9 cellular contexts compared by ENCODE assay signal in the genomic region with DNA sequence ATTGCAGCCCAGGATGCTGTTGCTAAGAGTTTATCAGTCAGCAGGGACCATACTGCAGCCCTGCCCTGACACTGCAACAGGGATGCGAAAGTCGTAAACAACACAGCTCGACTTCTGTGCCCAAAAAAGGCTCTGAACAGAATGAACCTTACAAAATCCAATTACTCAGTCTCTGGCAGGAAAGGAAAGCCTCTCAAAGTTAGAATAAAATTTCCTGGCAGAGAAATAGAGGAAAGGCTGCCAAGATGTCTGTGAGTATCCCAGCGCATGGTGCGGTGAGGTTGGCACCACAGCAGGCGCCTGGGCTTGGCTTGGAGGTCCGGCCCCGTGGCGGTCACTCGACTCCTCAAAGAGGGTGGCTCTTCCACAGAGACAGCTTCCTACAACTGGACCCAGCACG.
DNase-seq lines count a peak whose midpoint lies in the region; ATAC-seq and TF ChIP-seq lines count a peak whose summit lies in the region.
"Had no signal": no experiment of that assay in that cellular context is flagged by ENCODE, and none has a peak within 500 bp of the region (broad histone marks: within the 10 kb centered on the region; RNA-seq: fewer than 3 reads in every experiment).

No MANE protein-coding gene starts in this region.

- no peaks in the 10 kb centered on the region for H3K4me1 ChIP-seq in upper lobe of right lung

- H3K27ac Mint-ChIP-seq in activated naive CD8-positive, alpha-beta T cell treated with anti-CD3 and anti-CD28 coated beads for 36 hours: no peak overlapping the region

- ATAC-seq in upper lobe of right lung (peak; percentile 32), GM21528 (IDR thresholded peaks at IDR 0.05; ENCODE audit: low FRiP score, unreplicated experiment) (no peak)

- H3K4me3 ChIP-seq in dorsolateral prefrontal cortex (no peak overlapping the region), upper lobe of right lung (no peak overlapping the region)

- H3K27ac ChIP-seq in dorsolateral prefrontal cortex (peak overlapping the region in 52 of 59 donors; percentile 7 to 90 (median 70)), upper lobe of right lung (no peak overlapping the region)

- H3K9me3 ChIP-seq in upper lobe of right lung: no peaks in the 10 kb centered on the region

- H3K27me3 ChIP-seq in dorsolateral prefrontal cortex (peaks cover 0 to 4% (median 0%) of the 10 kb centered on the region in 45 donors), upper lobe of right lung (no peaks in the 10 kb centered on the region)

- intact Hi-C loops in dorsolateral prefrontal cortex (cut with DNase I): no loop called here
- intact Hi-C loops in upper lobe of right lung (cut with DNase I): no loop called here

- H3K36me3 ChIP-seq in upper lobe of right lung: no peaks in the 10 kb centered on the region

- H3K9me3 Mint-ChIP-seq in activated naive CD8-positive, alpha-beta T cell treated with anti-CD3 and anti-CD28 coated beads for 36 hours: peaks cover 3% of the 10 kb centered on the region

- peaks cover 6% of the 10 kb centered on the region for H3K27me3 Mint-ChIP-seq in activated naive CD8-positive, alpha-beta T cell treated with anti-CD3 and anti-CD28 coated beads for 36 hours

- no peak overlapping the region for H3K4me3 Mint-ChIP-seq in activated naive CD8-positive, alpha-beta T cell treated with anti-CD3 and anti-CD28 coated beads for 36 hours

- no peaks in the 10 kb centered on the region for H3K36me3 Mint-ChIP-seq in activated naive CD8-positive, alpha-beta T cell treated with anti-CD3 and anti-CD28 coated beads for 36 hours

- peak; percentile 91 for DNase-seq in NCI-H2196 treated with DMSO at 0.1 percent for 48 hours (lab: John Stamatoyannopoulos, UW; ENCODE audit: unreplicated experiment)
- peak in 7 of 10 donors; percentile 15 to 64 (median 59) for DNase-seq in dorsolateral prefrontal cortex
- peak; percentile 55 for DNase-seq in middle frontal gyrus (ENCODE audit: extremely low spot score, low spot score)
- DNase-seq in upper lobe of right lung: peak; percentile 71
- DNase-seq in activated naive CD8-positive, alpha-beta T cell treated with anti-CD3 and anti-CD28 coated beads for 36 hours: no peak
- no peak for DNase-seq in effector CD4-positive, alpha-beta T cell
- DNase-seq: central memory CD4-positive, alpha-beta T cell; GOT3 had no signal

- H3K4me1 Mint-ChIP-seq in activated naive CD8-positive, alpha-beta T cell treated with anti-CD3 and anti-CD28 coated beads for 36 hours: no peaks in the 10 kb centered on the region

- TF ChIP-seq CTCF in dorsolateral prefrontal cortex (IDR thresholded peaks at IDR 0.05 in 54 of 56, conservative IDR thresholded peaks at IDR 0.05 in 2 of 56; ENCODE audit: low read depth in 1 of 56, partially characterized antibody in 56 of 56) (no peak), upper lobe of right lung (IDR thresholded peaks at IDR 0.05) (no peak)

Comparison
In these comparisons a context has a peak if more than half of its experiments do, and no peak if none do; other contexts are left out.
1. DNase-seq: peak in NCI-H2196 treated with DMSO at 0.1 percent for 48 hours (single experiment), dorsolateral prefrontal cortex (7 of 10), middle frontal gyrus (single experiment) and upper lobe of right lung (single experiment); none in activated naive CD8-positive, alpha-beta T cell treated with anti-CD3 and anti-CD28 coated beads for 36 hours (single experiment) and effector CD4-positive, alpha-beta T cell (single experiment).